8 cellular contexts compared by ENCODE assay signal in the genomic region with DNA sequence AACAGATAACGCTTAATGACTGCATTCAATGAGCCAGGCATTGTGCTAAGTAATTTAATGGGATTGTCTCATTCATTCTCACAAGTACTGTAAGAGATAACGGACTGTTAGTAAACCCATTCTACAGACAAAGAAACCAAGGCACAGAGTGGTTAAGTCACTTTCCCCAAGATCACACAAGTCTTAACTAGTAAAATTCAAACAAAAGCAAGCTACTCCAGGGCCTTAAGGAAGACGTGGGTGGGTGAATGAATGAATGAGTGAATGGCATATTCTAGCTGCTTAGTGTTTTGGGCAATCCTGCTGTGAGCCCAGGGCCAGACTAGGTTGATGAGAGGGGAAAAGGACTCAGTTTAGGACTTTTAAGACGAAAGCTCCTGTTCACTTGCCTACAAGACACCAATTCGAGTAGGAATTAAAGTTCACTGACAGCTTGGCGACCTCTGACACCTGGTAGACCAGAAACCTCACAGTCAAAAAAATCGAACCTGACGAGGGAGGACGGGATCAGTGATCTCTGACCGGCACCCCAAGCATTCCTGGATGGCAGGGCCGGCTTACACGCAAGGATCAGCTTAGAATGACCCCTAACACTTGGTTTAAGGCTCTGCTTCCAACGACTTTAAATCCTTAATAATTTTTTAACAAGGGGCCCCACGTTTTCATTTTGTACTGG. TPM values are rescaled to one million over a fixed set of nuclear protein-coding genes. Genes with fewer than 3 reads are reported as not detected.
DNase-seq lines count a peak whose midpoint lies in the region; ATAC-seq, FAIRE-seq and TF ChIP-seq lines count a peak whose summit lies in the region.

No MANE protein-coding gene starts in this region.

- no peak for TF ChIP-seq EP300 in K562 (IDR thresholded peaks at IDR 0.05; ENCODE audit: low read length)

- H3K27me3 ChIP-seq in HUES48 (ENCODE audit: control insufficient read depth, insufficient read depth, low read length), result no peaks in the 10 kb centered on the region
- no peaks in the 10 kb centered on the region for H3K27me3 ChIP-seq in K562 (ENCODE audit: control insufficient read depth in 2 of 2, insufficient read depth in 2 of 2, low read length in 2 of 2)

- H3K4me3 ChIP-seq in AG10803 (ENCODE audit: low read length) (peak overlapping the region; percentile 99), HUES48 (ENCODE audit: low read depth, low read length) (peak overlapping the region; percentile 100), K562 (peak overlapping the region; percentile 99), mesodermal cell (ENCODE audit: extremely low read depth, insufficient read depth, low read length, poor library complexity, severe bottlenecking) (peak overlapping the region; percentile 94)

- peak overlapping the region; percentile 100 for H2AFZ ChIP-seq in K562 (ENCODE audit: low read depth, low read length)

- CTCF ChIA-PET in K562 (lab: Yijun Ruan, JAX; ENCODE audit: low intra/inter-chr PET ratio), result no interaction called here

- POLR2A ChIA-PET in K562 (lab: Yijun Ruan, JAX), result interaction anchor here (0.6 to 3.0 kb wide), 15 partner anchors 9 to 348 kb away, joined by 3 to 37 read pairs (median 3); partner anchors contain the start of genes AKR7A2, ALDH4A1 and SLC66A1

- no peak for TF ChIP-seq POLR2A in K562 (conservative IDR thresholded peaks at IDR 0.05)

- H3K36me3 ChIP-seq in HUES48 (ENCODE audit: control insufficient read depth, insufficient read depth, low read length), result peaks cover 20% of the 10 kb centered on the region
- peaks cover 65% of the 10 kb centered on the region for H3K36me3 ChIP-seq in K562 (ENCODE audit: control insufficient read depth, insufficient read depth, low read length)
- peaks cover 36% of the 10 kb centered on the region for H3K36me3 ChIP-seq in mesodermal cell (ENCODE audit: control insufficient read depth, insufficient read depth, low read length)

- peaks cover 100% of the 10 kb centered on the region for H3K79me2 ChIP-seq in K562 (ENCODE audit: control insufficient read depth, insufficient read depth, low read length)

- H3K9me1 ChIP-seq in K562 (ENCODE audit: control insufficient read depth, insufficient read depth, low read length), result peaks cover 3% of the 10 kb centered on the region

- TF ChIP-seq CTCF in AG10803 (conservative IDR thresholded peaks at IDR 0.05; ENCODE audit: low read length) (no peak), K562 (IDR thresholded peaks at IDR 0.05 in 2 of 3, conservative IDR thresholded peaks at IDR 0.05 in 1 of 3; ENCODE audit: insufficient read depth in 2 of 3, low read depth in 1 of 3, low read length in 3 of 3) (no peak)

- ATAC-seq in K562 (peak; percentile 33), HG02678 (IDR thresholded peaks at IDR 0.05; ENCODE audit: unreplicated experiment) (no peak), GM18498 (IDR thresholded peaks at IDR 0.05; ENCODE audit: unreplicated experiment) (no peak)

- H3K9me3 ChIP-seq in HUES48 (ENCODE audit: control insufficient read depth, insufficient read depth, low read length), result no peaks in the 10 kb centered on the region
- no peaks in the 10 kb centered on the region for H3K9me3 ChIP-seq in K562 (replicated peaks; ENCODE audit: control insufficient read depth, insufficient read depth, low read depth, low read length)
- H3K9me3 ChIP-seq in mesodermal cell (ENCODE audit: control insufficient read depth, low read length), result no peaks in the 10 kb centered on the region

- H3K27ac ChIP-seq in HUES48 (ENCODE audit: low read depth, low read length) (peak overlapping the region; percentile 98), K562 (ENCODE audit: extremely low read depth, low read depth, low read length) (peak overlapping the region; percentile 99), mesodermal cell (ENCODE audit: low read depth, low read length, severe bottlenecking) (peak overlapping the region; percentile 99)

- peaks cover 3% of the 10 kb centered on the region; the same call in 1 of the 2 replicates for H4K20me1 ChIP-seq in K562 (replicated peaks; ENCODE audit: control insufficient read depth, insufficient read depth, low read length)

- peak overlapping the region; percentile 98 for H3K4me2 ChIP-seq in K562 (ENCODE audit: insufficient read depth, low read length)

- peak; percentile 29 for FAIRE-seq in K562 (lab: Jason Lieb, UNC)

- 3% methylated on average over 14 of the region's 14 CpGs for WGBS in K562 (ENCODE audit: insufficient coverage, low coverage, missing lambda C conversion rate)
- 0 to 7% methylated on average over 11 to 12 of the region's 14 CpGs for WGBS in mesodermal cell (ENCODE audit: insufficient coverage in 2 of 2), 2 experiments

- H3K4me1 ChIP-seq in HUES48 (ENCODE audit: control insufficient read depth, insufficient read depth, low read length), result peaks cover 16% of the 10 kb centered on the region
- peaks cover 14 to 21% of the 10 kb centered on the region in 2 experiments; a peak in 4 of 5 replicates for H3K4me1 ChIP-seq in K562 (replicated peaks in 1 of 2; ENCODE audit: control insufficient read depth in 2 of 2, insufficient read depth in 2 of 2, low read length in 2 of 2)
- peaks cover 9% of the 10 kb centered on the region for H3K4me1 ChIP-seq in mesodermal cell (ENCODE audit: control insufficient read depth, insufficient read depth, low read length, poor library complexity, severe bottlenecking)

- H3K9ac ChIP-seq in HUES48 (ENCODE audit: low read depth, low read length) (peak overlapping the region; percentile 99), K562 (ENCODE audit: insufficient read depth in 1 of 2, low read depth in 2 of 2, low read length in 2 of 2) (peak overlapping the region; percentile 100)

- intact Hi-C loops in K562 (cut with micrococcal nuclease), result loop anchor here (5.0 kb wide), 3 partner anchors 62 to 402 kb away; partner anchors contain the start of genes AKR7A2 and SLC66A1

- no peak for DNase-seq in AG10803 (ENCODE audit: low read depth)
- peak; percentile 49 to 62 (median 54) for DNase-seq in K562 (ENCODE audit: extremely low read depth in 1 of 4, low spot score in 3 of 4)
- no peak for DNase-seq in NCI-H774 (lab: John Stamatoyannopoulos, UW)
- DNase-seq in AG20443 (ENCODE audit: low spot score), result no peak

- no peak for TF ChIP-seq RAD21 in K562 (CRISPR knock-in tag; conservative IDR thresholded peaks at IDR 0.05 in 1 of 2, IDR thresholded peaks at IDR 0.05 in 1 of 2)

- in situ Hi-C loops in K562 (cut with MboI), result no loop called here

- TSS peak; percentile 81 for BruUV-seq in K562 (replicated peaks; lab: Mats Ljungman, UMichigan)

RNA-seq across cellular contexts. Expression of gene EMC1, which starts 0.6 kb away (rescaled TPM):
- 276 and 409 TPM in 2 replicates for total RNA-seq in K562 (2011; cell fraction: chromatin; rRNA removed; ENCODE audit: low replicate concordance)
- total RNA-seq in K562 (2011; cell fraction: nucleolus; rRNA removed), result 245 and 297 TPM in 2 replicates
- total RNA-seq in K562 (2011; cell fraction: nucleoplasm; rRNA removed), result 245 and 273 TPM in 2 replicates
- 37.5 and 65.1 TPM in 2 replicates for total RNA-seq in K562 (2014; rRNA removed)
- total RNA-seq in K562 (2014; rRNA removed; fragmentation: Illumina TruSeq; extraction: Trizol), result 32.8 and 35.4 TPM in 2 replicates
- 36.9 and 37.4 TPM in 2 replicates for total RNA-seq in K562 (2015; rRNA removed; fragmentation: Illumina TruSeq; extraction: Trizol)
- 71.0 and 88.2 TPM in 2 replicates for total RNA-seq in K562 (2021)
- 17.8 and 40.9 TPM in 2 replicates for polyA plus RNA-seq in K562 (2011; rRNA removed)
- 34.1 and 42.0 TPM in 2 replicates for polyA plus RNA-seq in K562 (2011; cell fraction: cytosol; rRNA removed)
- 140 and 211 TPM in 2 replicates for polyA plus RNA-seq in K562 (2011; cell fraction: nucleus; rRNA removed)
- polyA plus RNA-seq in K562 (2012), result 40.3 and 58.0 TPM in 2 replicates
- polyA plus RNA-seq in K562 (2014; fragmentation: Illumina TruSeq; extraction: Trizol), result 69.9 and 85.0 TPM in 2 replicates
- 10 to 100 TPM; 32.1 to 69.3 TPM for polyA plus RNA-seq in K562 (2014; fragmentation: Nextera tagmentation; extraction: Ambion mirVana)
- 24.2 and 33.5 TPM in 2 replicates for polyA plus RNA-seq in K562 (2014; rRNA removed)
- 38.2 and 49.9 TPM in 2 replicates for polyA minus RNA-seq in K562 (2011; rRNA and poly(A)+ RNA removed)
- polyA minus RNA-seq in K562 (2011; cell fraction: cytosol; rRNA and poly(A)+ RNA removed), result 23.6 and 30.1 TPM in 2 replicates
- polyA minus RNA-seq in K562 (2011; cell fraction: nucleus; rRNA and poly(A)+ RNA removed), result 62.5 and 79.1 TPM in 2 replicates
- 56.0 TPM for polyA plus RNA-seq in mesodermal cell (2013, experiment 1 of 2)
- polyA plus RNA-seq in mesodermal cell (2013, experiment 2 of 2), result 50.4 TPM

RNA-seq across cellular contexts. Expression of gene MRTO4, which starts 0.8 kb away (rescaled TPM):
- total RNA-seq in K562 (2011; cell fraction: chromatin; rRNA removed; ENCODE audit: low replicate concordance), result 35.8 and 86.9 TPM in 2 replicates
- total RNA-seq in K562 (2011; cell fraction: nucleolus; rRNA removed), result 78.7 and 87.1 TPM in 2 replicates
- 57.9 and 62.8 TPM in 2 replicates for total RNA-seq in K562 (2011; cell fraction: nucleoplasm; rRNA removed)
- total RNA-seq in K562 (2014; rRNA removed), result 150 and 153 TPM in 2 replicates
- total RNA-seq in K562 (2014; rRNA removed; fragmentation: Illumina TruSeq; extraction: Trizol), result 136 and 145 TPM in 2 replicates
- total RNA-seq in K562 (2015; rRNA removed; fragmentation: Illumina TruSeq; extraction: Trizol), result 153 and 154 TPM in 2 replicates
- total RNA-seq in K562 (2021), result 138 and 146 TPM in 2 replicates
- 93.7 and 105 TPM in 2 replicates for polyA plus RNA-seq in K562 (2011; rRNA removed)
- polyA plus RNA-seq in K562 (2011; cell fraction: cytosol; rRNA removed), result 88.3 and 88.5 TPM in 2 replicates
- 35.1 and 36.8 TPM in 2 replicates for polyA plus RNA-seq in K562 (2011; cell fraction: nucleus; rRNA removed)
- 59.9 and 104 TPM in 2 replicates for polyA plus RNA-seq in K562 (2012)
- polyA plus RNA-seq in K562 (2014; fragmentation: Illumina TruSeq; extraction: Trizol), result 163 and 173 TPM in 2 replicates
- 100 to 1,000 TPM in 1 of 2 experiments, 10 to 100 TPM in 1; 62.0 to 146 TPM for polyA plus RNA-seq in K562 (2014; fragmentation: Nextera tagmentation; extraction: Ambion mirVana)
- 152 and 153 TPM in 2 replicates for polyA plus RNA-seq in K562 (2014; rRNA removed)
- 62.3 and 78.5 TPM in 2 replicates for polyA minus RNA-seq in K562 (2011; rRNA and poly(A)+ RNA removed)
- 32.1 and 40.7 TPM in 2 replicates for polyA minus RNA-seq in K562 (2011; cell fraction: cytosol; rRNA and poly(A)+ RNA removed)
- polyA minus RNA-seq in K562 (2011; cell fraction: nucleus; rRNA and poly(A)+ RNA removed), result 16.2 and 19.4 TPM in 2 replicates
- 23.6 TPM for polyA plus RNA-seq in mesodermal cell (2013, experiment 1 of 2)
- polyA plus RNA-seq in mesodermal cell (2013, experiment 2 of 2), result 19.8 TPM

RNA-seq across cellular contexts. Expression of gene AKR7A3, which starts 37.8 kb away (rescaled TPM):
- total RNA-seq in K562 (2011; cell fraction: chromatin; rRNA removed; ENCODE audit: low replicate concordance), result 2.4 and 4.7 TPM in 2 replicates
- 3.7 and 4.5 TPM in 2 replicates for total RNA-seq in K562 (2011; cell fraction: nucleolus; rRNA removed)
- 2.1 and 3.2 TPM in 2 replicates for total RNA-seq in K562 (2011; cell fraction: nucleoplasm; rRNA removed)
- total RNA-seq in K562 (2014; rRNA removed), result 0.54 and 0.78 TPM in 2 replicates
- 0.22 TPM in 2 replicates for total RNA-seq in K562 (2014; rRNA removed; fragmentation: Illumina TruSeq; extraction: Trizol)
- 0.45 and 0.58 TPM in 2 replicates for total RNA-seq in K562 (2015; rRNA removed; fragmentation: Illumina TruSeq; extraction: Trizol)
- total RNA-seq in K562 (2021), result 0.91 and 1.2 TPM in 2 replicates
- polyA plus RNA-seq in K562 (2011; rRNA removed), result 0.33 and 0.49 TPM in 2 replicates
- polyA plus RNA-seq in K562 (2011; cell fraction: cytosol; rRNA removed), result 0.38 and 0.63 TPM in 2 replicates
- 2.2 and 4.9 TPM in 2 replicates for polyA plus RNA-seq in K562 (2011; cell fraction: nucleus; rRNA removed)
- 0.27 and 0.79 TPM in 2 replicates for polyA plus RNA-seq in K562 (2012)
- polyA plus RNA-seq in K562 (2014; fragmentation: Illumina TruSeq; extraction: Trizol), result 0.13 and 0.25 TPM in 2 replicates
- polyA plus RNA-seq in K562 (2014; fragmentation: Nextera tagmentation; extraction: Ambion mirVana), result under 1 TPM in 1 of 2 experiments, not detected in 1; 0.04 TPM
- 0.74 and 1.5 TPM in 2 replicates for polyA plus RNA-seq in K562 (2014; rRNA removed)
- 0.14 and 0.15 TPM in 2 replicates for polyA minus RNA-seq in K562 (2011; rRNA and poly(A)+ RNA removed)
- polyA minus RNA-seq in K562 (2011; cell fraction: cytosol; rRNA and poly(A)+ RNA removed), result 0.67 TPM in 1 of 2 replicates, not detected in the other
- polyA minus RNA-seq in K562 (2011; cell fraction: nucleus; rRNA and poly(A)+ RNA removed), result 1.00 and 1.1 TPM in 2 replicates
- polyA plus RNA-seq in mesodermal cell (2013, experiment 1 of 2), result 0.70 TPM
- polyA plus RNA-seq in mesodermal cell (2013, experiment 2 of 2), result 0.91 TPM

RNA-seq across cellular contexts. Expression of gene UBR4, which starts 40.7 kb away (rescaled TPM):
- total RNA-seq in K562 (2011; cell fraction: chromatin; rRNA removed; ENCODE audit: low replicate concordance), result 1,237 and 1,275 TPM in 2 replicates
- total RNA-seq in K562 (2011; cell fraction: nucleolus; rRNA removed), result 563 and 657 TPM in 2 replicates
- 675 TPM in 2 replicates for total RNA-seq in K562 (2011; cell fraction: nucleoplasm; rRNA removed)
- total RNA-seq in K562 (2014; rRNA removed) (140 and 153 TPM in 2 replicates), K562 (2014; rRNA removed; fragmentation: Illumina TruSeq; extraction: Trizol) (88.5 and 99.0 TPM in 2 replicates), K562 (2015; rRNA removed; fragmentation: Illumina TruSeq; extraction: Trizol) (91.3 and 98.2 TPM in 2 replicates), K562 (2021) (218 and 237 TPM in 2 replicates)
- polyA plus RNA-seq in K562 (2011; rRNA removed) (55.4 and 85.4 TPM in 2 replicates), K562 (2014; fragmentation: Illumina TruSeq; extraction: Trizol) (274 and 277 TPM in 2 replicates), K562 (2014; fragmentation: Nextera tagmentation; extraction: Ambion mirVana) (100 to 1,000 TPM; 110 to 123 TPM), K562 (2014; rRNA removed) (174 and 182 TPM in 2 replicates)
- polyA plus RNA-seq in K562 (2011; cell fraction: cytosol; rRNA removed), result 96.0 and 109 TPM in 2 replicates
- 581 and 738 TPM in 2 replicates for polyA plus RNA-seq in K562 (2011; cell fraction: nucleus; rRNA removed)
- polyA plus RNA-seq in K562 (2012), result 175 and 269 TPM in 2 replicates
- polyA minus RNA-seq in K562 (2011; rRNA and poly(A)+ RNA removed), result 161 and 196 TPM in 2 replicates
- polyA minus RNA-seq in K562 (2011; cell fraction: cytosol; rRNA and poly(A)+ RNA removed), result 224 and 238 TPM in 2 replicates
- 307 and 505 TPM in 2 replicates for polyA minus RNA-seq in K562 (2011; cell fraction: nucleus; rRNA and poly(A)+ RNA removed)
- 125 TPM for polyA plus RNA-seq in mesodermal cell (2013, experiment 1 of 2)
- 75.5 TPM for polyA plus RNA-seq in mesodermal cell (2013, experiment 2 of 2)

Comparison
In these comparisons a context has a peak if more than half of its experiments do, and no peak if none do; other contexts are left out.
1. DNase-seq: peak in K562 (4 of 4); none in AG10803 (single experiment), NCI-H774 (single experiment) and AG20443 (single experiment).
2. Peak in every context shown above with its lines, with median percentiles within 50 percentile points of each other: H3K4me3 ChIP-seq and H3K27ac ChIP-seq.